ENCODE assay signal across 28 cellular contexts in the genomic region with DNA sequence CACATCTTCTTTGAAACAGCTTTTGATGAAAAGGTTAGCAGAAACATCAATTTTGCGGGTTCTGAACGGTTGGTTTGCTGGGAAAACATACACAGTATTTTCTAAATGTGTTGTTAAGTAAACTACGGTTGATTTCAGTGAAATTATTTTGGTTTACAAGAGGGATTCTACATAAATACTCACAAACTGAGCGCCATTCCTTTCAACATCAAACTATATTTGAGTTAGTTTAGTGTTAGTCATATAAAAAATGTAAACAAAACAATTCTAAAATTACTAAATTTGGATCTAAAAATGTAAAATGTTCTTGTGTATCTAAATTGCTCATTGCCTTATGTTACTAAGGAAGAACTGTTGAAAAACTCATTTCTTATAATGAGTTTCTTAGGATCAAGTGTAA.
"Had no signal": no experiment of that assay in that cellular context is flagged by ENCODE, and none has a peak within 500 bp of the region (broad histone marks: within the 10 kb centered on the region; RNA-seq: fewer than 3 reads in every experiment).

No MANE protein-coding gene starts in this region.

- H3K27ac ChIP-seq: adrenal gland, SK-N-MC had no signal

- H3K27me3 ChIP-seq: adrenal gland, MG63 had no signal

- H3K4me3 ChIP-seq: adrenal gland, MG63, SK-N-MC had no signal

- H3K4me1 ChIP-seq: adrenal gland had no signal

- H3K9me3 ChIP-seq: adrenal gland, MG63 had no signal

- ATAC-seq: activated T-helper 17 cell treated with anti-CD3 and anti-CD28 coated beads, Interleukin-2, amount 50 U/mL, for 72 hours; Panc1 had no signal

- H3K36me3 ChIP-seq: adrenal gland, MG63 had no signal

- DNase-seq: activated B cell treated with CpG ODN at 0.5 μM for 24 hours; activated CD4-positive, alpha-beta memory T cell treated with anti-CD3 and anti-CD28 coated beads, Interleukin-2, amount 10 ng/mL, durations not matched to agents 7 days and 5 days; activated CD4-positive, alpha-beta T cell treated with anti-CD3 and anti-CD28 coated beads for 1 hour; activated CD4-positive, alpha-beta T cell treated with anti-CD3 and anti-CD28 coated beads, Interleukin-2, amount 10 ng/mL, durations not matched to agents 24 days and 14 days; activated gamma-delta T cell treated with Interleukin-2 at 50 U/mL for 16 hours; activated naive CD4-positive, alpha-beta T cell treated with anti-CD3 and anti-CD28 coated beads, Interleukin-2, amount 10 ng/mL, durations not matched to agents 7 days and 5 days; activated naive CD8-positive, alpha-beta T cell treated with anti-CD3 and anti-CD28 coated beads for 36 hours; activated T-cell treated with anti-CD3 and anti-CD28 coated beads for 4 hours; activated T-cell treated with anti-CD3 and anti-CD28 coated beads, Interleukin-2, amount 50 U/mL, for 48 hours; adrenal gland; anterior cingulate cortex; cerebellar nuclear complex; MG63; MV-4-11; NCI-H1092 treated with DMSO at 0.1 percent for 48 hours; NCI-H1417 treated with DMSO at 0.1 percent for 48 hours; NCI-H1694; NCI-H2029; NCI-H2107; NCI-H2171 treated with DMSO at 0.1 percent for 48 hours; NCI-H226; NCI-H526; NCI-H774; RPMI8226; SW 1271 had no signal
